ENCODE assay signal across 8 cellular contexts in the genomic region with DNA sequence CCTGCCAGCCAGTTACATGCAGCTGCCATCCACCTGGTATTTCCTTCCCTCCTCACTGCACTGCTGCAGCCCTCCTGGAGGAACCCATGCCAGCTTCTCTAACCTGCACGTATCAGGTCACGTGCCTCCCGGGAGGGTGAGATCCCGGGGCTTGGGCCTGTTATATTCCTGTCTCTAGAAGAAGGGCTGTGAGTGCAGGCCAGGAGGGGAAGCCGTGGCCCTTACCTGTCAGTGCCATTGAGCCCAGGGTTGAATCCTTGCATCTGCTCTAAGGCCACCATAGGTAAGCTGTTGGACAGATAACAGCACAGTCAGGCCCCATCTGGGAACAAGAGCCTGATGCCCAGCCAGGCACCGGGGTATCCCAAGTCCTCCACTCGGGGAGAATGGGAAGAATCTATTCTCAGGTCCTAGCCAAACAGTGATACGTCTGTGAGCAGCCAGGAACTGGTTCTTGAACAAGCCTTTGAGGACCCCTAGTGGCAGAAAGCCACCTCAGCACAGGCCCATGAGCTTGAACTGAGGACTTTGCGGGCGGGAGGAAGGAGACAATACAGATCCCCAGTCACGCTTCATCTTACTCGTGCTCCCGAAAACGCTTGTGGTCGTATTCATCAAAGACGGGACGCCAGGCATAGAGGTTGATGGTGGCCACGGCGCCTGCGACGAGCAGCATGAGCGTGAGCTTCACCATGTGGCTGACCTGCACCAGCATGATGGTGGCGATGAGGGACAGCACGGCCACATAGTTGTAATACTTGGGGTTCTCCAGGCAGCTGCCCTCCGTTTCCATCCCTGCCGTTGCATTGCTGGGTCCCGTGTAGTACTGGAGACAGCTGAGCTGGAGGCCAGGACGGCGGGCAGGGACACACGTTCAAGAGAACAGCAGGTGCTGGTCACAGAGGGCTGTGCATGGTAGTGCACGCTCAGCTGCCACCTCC. TPM values are rescaled to one million over a fixed set of nuclear protein-coding genes. Genes with fewer than 3 reads are reported as not detected.
DNase-seq lines count a peak whose midpoint lies in the region; ATAC-seq and TF ChIP-seq lines count a peak whose summit lies in the region.

No MANE protein-coding gene starts in this region.

- H3K27me3 ChIP-seq in HAP-1 (ENCODE audit: low read depth): no peaks in the 10 kb centered on the region
- H3K27me3 ChIP-seq in heart right ventricle: no peaks in the 10 kb centered on the region

- peaks cover 22% of the 10 kb centered on the region for H3K4me1 Mint-ChIP-seq in activated naive CD8-positive, alpha-beta T cell treated with anti-CD3 and anti-CD28 coated beads, Interleukin-2, amount 50 U/mL, for 24 hours

- in situ Hi-C loops in HAP-1 (cut with MboI; ENCODE audit: low sequenced_read_pairs): loop anchor here (5.0 kb wide), 1 partner anchor 420 kb away; no protein-coding TSS in a partner anchor

- WGBS in heart right ventricle, 2 donors: 27 to 32% methylated on average over 31 of the region's 31 CpGs

- intact Hi-C loops in heart right ventricle (cut with DNase I): loop anchor here (1.0 to 10.0 kb wide), 6 partner anchors 335 to 419 kb away; partner anchors contain the start of gene NCOA1 (in 1 of the 10)

- peaks cover 51% of the 10 kb centered on the region for H3K36me3 ChIP-seq in HAP-1 (replicated peaks)
- peaks cover 0 to 49% (median 0%) of the 10 kb centered on the region in 9 donors for H3K36me3 ChIP-seq in heart right ventricle

- DNase-seq in EL: peak; percentile 84
- peak; percentile 76 to 85 for DNase-seq in HAP-1 (ENCODE audit: low spot score in 2 of 2)
- peak; percentile 80 for DNase-seq in NCI-H1105 (lab: John Stamatoyannopoulos, UW)
- peak; percentile 86 for DNase-seq in SW480 (ENCODE audit: low spot score)
- peak; percentile 71 for DNase-seq in activated naive CD8-positive, alpha-beta T cell treated with anti-CD3 and anti-CD28 coated beads, Interleukin-2, amount 50 U/mL, for 24 hours
- DNase-seq in heart right ventricle: peak; percentile 68 to 86
- peak; percentile 88 for DNase-seq in putamen (ENCODE audit: low spot score)

- H3K4me3 Mint-ChIP-seq in activated naive CD8-positive, alpha-beta T cell treated with anti-CD3 and anti-CD28 coated beads, Interleukin-2, amount 50 U/mL, for 24 hours: no peak overlapping the region

- ATAC-seq in activated naive CD8-positive, alpha-beta T cell treated with anti-CD3 and anti-CD28 coated beads, Interleukin-2, amount 50 U/mL, for 24 hours: peak; percentile 84
- ATAC-seq in heart right ventricle (peak; percentile 89 to 97 (median 92)), HG03097 (IDR thresholded peaks at IDR 0.05; ENCODE audit: low FRiP score, unreplicated experiment) (no peak)

- H3K9me3 ChIP-seq in HAP-1: no peaks in the 10 kb centered on the region
- no peaks in the 10 kb centered on the region for H3K9me3 ChIP-seq in heart right ventricle

- H3K27ac Mint-ChIP-seq in activated naive CD8-positive, alpha-beta T cell treated with anti-CD3 and anti-CD28 coated beads, Interleukin-2, amount 50 U/mL, for 24 hours: peak overlapping the region; percentile 31

- H3K4me1 ChIP-seq in HAP-1 (peaks cover 3% of the 10 kb centered on the region; the same call in 1 of the 2 replicates), heart right ventricle (peaks cover 4 to 22% (median 14%) of the 10 kb centered on the region in 9 donors)

- H3K9me3 Mint-ChIP-seq in activated naive CD8-positive, alpha-beta T cell treated with anti-CD3 and anti-CD28 coated beads, Interleukin-2, amount 50 U/mL, for 24 hours: no peaks in the 10 kb centered on the region

- H3K27ac ChIP-seq in heart right ventricle: peak overlapping the region in 2 of 10 donors; percentile 8 to 26

- peak; percentile 81 to 96 (median 90) for TF ChIP-seq CTCF in heart right ventricle (IDR thresholded peaks at IDR 0.05)

- peaks cover 34% of the 10 kb centered on the region for H3K36me3 Mint-ChIP-seq in activated naive CD8-positive, alpha-beta T cell treated with anti-CD3 and anti-CD28 coated beads, Interleukin-2, amount 50 U/mL, for 24 hours (ENCODE audit: low read depth)

- H3K4me3 ChIP-seq in HAP-1 (no peak overlapping the region), heart right ventricle (no peak overlapping the region)

- H3K27me3 Mint-ChIP-seq in activated naive CD8-positive, alpha-beta T cell treated with anti-CD3 and anti-CD28 coated beads, Interleukin-2, amount 50 U/mL, for 24 hours: no peaks in the 10 kb centered on the region

RNA-seq across cellular contexts. Expression of gene CENPO, which starts 34.4 kb away (rescaled TPM):
- 1 to 10 TPM; 1.5 to 4.6 (median 2.3) TPM for total RNA-seq in heart right ventricle
- polyA plus RNA-seq in heart right ventricle: 1 to 10 TPM; 1.2 to 1.4 TPM

RNA-seq across cellular contexts. Expression of gene PTRHD1, which starts 34.4 kb away (rescaled TPM):
- total RNA-seq in heart right ventricle: 10 to 100 TPM; 23.8 to 38.8 (median 32.3) TPM
- polyA plus RNA-seq in heart right ventricle: 10 to 100 TPM; 19.6 to 20.4 TPM
